In genomic region chr2:154908312-154908711, GRCh38 we compare ENCODE assay signal across 24 cellular contexts.
"Had no signal": no experiment of that assay in that cellular context is flagged by ENCODE, and none has a peak within 500 bp of the region (broad histone marks: within the 10 kb centered on the region; RNA-seq: fewer than 3 reads in every experiment).

No MANE protein-coding gene starts in this region.

- ATAC-seq: activated CD4-positive, CD25-positive, alpha-beta regulatory T cell treated with anti-CD3 and anti-CD28 coated beads, Interleukin-2, amount 50 U/mL, for 24 hours; left colon; natural killer cell had no signal

- H3K4me1 ChIP-seq: ascending aorta, colonic mucosa, sigmoid colon had no signal

- DNase-seq: activated CD4-positive, alpha-beta T cell treated with anti-CD3 and anti-CD28 coated beads for 48 hours; activated CD4-positive, alpha-beta T cell treated with anti-CD3 and anti-CD28 coated beads, Interleukin-2, amount 50 U/mL, for 48 hours; activated CD8-positive, alpha-beta memory T cell treated with anti-CD3 and anti-CD28 coated beads for 24 hours; activated effector memory CD4-positive, alpha-beta T cell treated with Interleukin-2 at 50 U/mL for 16 hours; activated naive CD4-positive, alpha-beta T cell treated with Interleukin-2 at 50 U/mL for 16 hours; cerebellar nuclear complex; colonic mucosa; effector CD8-positive, alpha-beta T cell; left colon; natural killer cell; sigmoid colon; stimulated activated CD4-positive, alpha-beta T cell treated with anti-CD3 and anti-CD28 coated beads, Interleukin-1b, Interleukin-23, amount 100 ng/mL, for 48 hours; stimulated activated naive CD4-positive, alpha-beta T cell treated with Interleukin-2 at 50 U/mL for 16 hours; transverse colon had no signal

- H3K27me3 Mint-ChIP-seq: activated naive CD8-positive, alpha-beta T cell; brain had no signal

- H3K27me3 ChIP-seq: ascending aorta, cardiac muscle cell, colonic mucosa, sigmoid colon, transverse colon had no signal

- H3K27ac Mint-ChIP-seq: activated naive CD8-positive, alpha-beta T cell; natural killer cell had no signal

- H3K36me3 ChIP-seq: ascending aorta, cardiac muscle cell, colonic mucosa, sigmoid colon, transverse colon had no signal

- H3K36me3 Mint-ChIP-seq: activated naive CD8-positive, alpha-beta T cell; brain; natural killer cell had no signal

- H3K4me3 ChIP-seq: ascending aorta, cardiac muscle cell, colonic mucosa, sigmoid colon, smooth muscle cell, transverse colon had no signal

- H3K27ac ChIP-seq: ascending aorta, cardiac muscle cell, colonic mucosa, sigmoid colon, transverse colon, VCaP had no signal

- H3K4me1 Mint-ChIP-seq: brain, natural killer cell had no signal

- FAIRE-seq: frontal cortex, keratinocyte, urothelium cell line had no signal

- H3K4me3 Mint-ChIP-seq: activated naive CD8-positive, alpha-beta T cell; brain; natural killer cell had no signal

- H3K9me3 ChIP-seq: colonic mucosa, sigmoid colon, transverse colon had no signal

- H3K4me2 ChIP-seq: smooth muscle cell had no signal
